20 cellular contexts compared by ENCODE assay signal in genomic region chr1:60990719-60991100, GRCh38.
DNase-seq lines count a peak whose midpoint lies in the region; ATAC-seq, FAIRE-seq and TF ChIP-seq lines count a peak whose summit lies in the region.
"Had no signal": no experiment of that assay in that cellular context is flagged by ENCODE, and none has a peak within 500 bp of the region (broad histone marks: within the 10 kb centered on the region; RNA-seq: fewer than 3 reads in every experiment).

No MANE protein-coding gene starts in this region.

- no peaks in the 10 kb centered on the region for H3K79me2 ChIP-seq in ACC112 (ENCODE audit: control insufficient read depth, insufficient read depth, low read length, unreplicated experiment)
- H3K79me2 ChIP-seq in PC-3 (ENCODE audit: low read length), result no peaks in the 10 kb centered on the region

- no peaks in the 10 kb centered on the region for H3K27me3 ChIP-seq in ACC112 (ENCODE audit: insufficient read depth, low read length)
- no peaks in the 10 kb centered on the region for H3K27me3 ChIP-seq in PC-3 (ENCODE audit: low read length)
- H3K27me3 ChIP-seq in esophagus muscularis mucosa, result no peaks in the 10 kb centered on the region
- H3K27me3 ChIP-seq in psoas muscle (ENCODE audit: insufficient read depth in 3 of 3, low read length in 2 of 3), result no peaks in the 10 kb centered on the region
- H3K27me3 ChIP-seq: foreskin keratinocyte had no signal

- H3K4me2 ChIP-seq in PC-3 (ENCODE audit: low read length), result peak overlapping the region; percentile 61

- no peak for ATAC-seq in PC-3
- ATAC-seq in psoas muscle, result no peak
- ATAC-seq in HG03571 (IDR thresholded peaks at IDR 0.05; ENCODE audit: unreplicated experiment), result no peak
- ATAC-seq: activated CD8-positive, alpha-beta memory T cell treated with anti-CD3 and anti-CD28 coated beads, Interleukin-2, amount 10 ng/mL, durations not matched to agents 7 days and 5 days; HCT116; Panc1 had no signal

- no peak overlapping the region for H3K9ac ChIP-seq in PC-3 (ENCODE audit: low read length)

- no peaks in the 10 kb centered on the region for H3K9me2 ChIP-seq in PC-3 (replicated peaks; ENCODE audit: low read length)

- DNase-seq in PC-3 (no peak), esophagus muscularis mucosa (ENCODE audit: extremely low spot score) (no peak), psoas muscle (no peak), GOT3 (lab: John Stamatoyannopoulos, UW) (no peak), urothelium cell line (ENCODE audit: low spot score) (no peak)
- DNase-seq in activated naive CD4-positive, alpha-beta T cell (lab: John Stamatoyannopoulos, UW), result no peak
- DNase-seq: activated CD4-positive, CD25-positive, alpha-beta regulatory T cell; activated CD8-positive, alpha-beta memory T cell treated with anti-CD3 and anti-CD28 coated beads, Interleukin-2, amount 10 ng/mL, durations not matched to agents 7 days and 5 days; activated naive CD4-positive, alpha-beta T cell treated with anti-CD3 and anti-CD28 coated beads, Interleukin-2, amount 10 ng/mL, durations not matched to agents 7 days and 5 days; caudate nucleus; effector memory CD4-positive, alpha-beta T cell; NCI-H510A; occipital lobe; stimulated activated CD4-positive, alpha-beta T cell treated with anti-CD3 and anti-CD28 coated beads, Interleukin-15, amount 100 ng/mL, for 24 hours; substantia nigra had no signal

- BruUV-seq in PC-3 (replicated peaks; lab: Mats Ljungman, UMichigan), result no TSS peak

- POLR2A ChIA-PET in PC-3 (lab: Charles Lee; ENCODE audit: unreplicated experiment), result interaction anchor here (0.6 kb wide), 2 partner anchors 353 to 408 kb away, joined by 3 read pairs; no protein-coding TSS in a partner anchor

- no peak for FAIRE-seq in urothelium cell line (lab: Jason Lieb, UNC)

- peaks cover 6% of the 10 kb centered on the region for H3F3A ChIP-seq in PC-3 (ENCODE audit: low read length, unreplicated experiment)

- peak overlapping the region; percentile 31 for H2AFZ ChIP-seq in ACC112 (ENCODE audit: low read length, unreplicated experiment)
- H2AFZ ChIP-seq in PC-3 (ENCODE audit: low read length), result peak overlapping the region; percentile 56; the same call in 1 of the 2 replicates

- H3K4me3 ChIP-seq in ACC112 (ENCODE audit: low read depth, low read length) (peak overlapping the region; percentile 22), PC-3 (ENCODE audit: low read length) (no peak overlapping the region), esophagus muscularis mucosa (no peak overlapping the region), psoas muscle (no peak overlapping the region)

- H4K20me1 ChIP-seq in PC-3 (ENCODE audit: low read length), result no peaks in the 10 kb centered on the region

- no peak for TF ChIP-seq EP300 in esophagus muscularis mucosa (IDR thresholded peaks at IDR 0.05)

- CTCF ChIA-PET in PC-3 (lab: Charles Lee), result no interaction called here

- H3K27ac ChIP-seq in ACC112 (ENCODE audit: low read depth, low read length) (peak overlapping the region; percentile 67), PC-3 (ENCODE audit: low read length) (peak overlapping the region; percentile 66), esophagus muscularis mucosa (replicated peaks in 1 of 4) (peak overlapping the region; percentile 32 to 70 (median 56)), psoas muscle (peak overlapping the region; percentile 36)
- H3K27ac ChIP-seq: foreskin keratinocyte had no signal

- intact Hi-C loops in PC-3 (cut with micrococcal nuclease) (no loop called here), esophagus muscularis mucosa (cut with DNase I) (no loop called here), psoas muscle (cut with DNase I) (no loop called here)

- WGBS in esophagus muscularis mucosa, result 72% methylated on average over 7 of the region's 7 CpGs
- 41 to 61% (median 45%) methylated on average over 7 of the region's 7 CpGs for WGBS in psoas muscle, 3 donors

- no peaks in the 10 kb centered on the region for H3K9me3 ChIP-seq in PC-3 (ENCODE audit: low read length)
- H3K9me3 ChIP-seq in esophagus muscularis mucosa, result no peaks in the 10 kb centered on the region
- H3K9me3 ChIP-seq in psoas muscle, result no peaks in the 10 kb centered on the region

- H3K36me3 ChIP-seq in ACC112 (ENCODE audit: insufficient read depth, low read length) (no peaks in the 10 kb centered on the region), PC-3 (ENCODE audit: low read depth, low read length) (no peaks in the 10 kb centered on the region), esophagus muscularis mucosa (no peaks in the 10 kb centered on the region), psoas muscle (ENCODE audit: insufficient read depth in 1 of 2, low read depth in 1 of 2) (no peaks in the 10 kb centered on the region)

- no peak for TF ChIP-seq POLR2A in esophagus muscularis mucosa (IDR thresholded peaks at IDR 0.05; ENCODE audit: low read depth)

- H3K4me1 ChIP-seq in ACC112 (ENCODE audit: control insufficient read depth, insufficient read depth, low read length, unreplicated experiment) (peaks cover 29% of the 10 kb centered on the region), PC-3 (ENCODE audit: insufficient read depth, low read length) (peaks cover 25% of the 10 kb centered on the region), esophagus muscularis mucosa (peaks cover 6 to 24% (median 19%) of the 10 kb centered on the region in 4 donors), psoas muscle (peaks cover 14% of the 10 kb centered on the region)

- no peak for TF ChIP-seq CTCF in PC-3 (conservative IDR thresholded peaks at IDR 0.05; ENCODE audit: low read depth, low read length)
- no peak for TF ChIP-seq CTCF in esophagus muscularis mucosa (IDR thresholded peaks at IDR 0.05)
- TF ChIP-seq CTCF in psoas muscle (IDR thresholded peaks at IDR 0.05), result no peak
